24 cellular contexts compared by ENCODE assay signal in genomic region chr19:32469796-32470195, GRCh38.
"Had no signal": no experiment of that assay in that cellular context is flagged by ENCODE, and none has a peak within 500 bp of the region (broad histone marks: within the 10 kb centered on the region; RNA-seq: fewer than 3 reads in every experiment).

No MANE protein-coding gene starts in this region.

- H3K4me3 ChIP-seq: adrenal gland, breast epithelium, colonic mucosa, esophagus muscularis mucosa, hepatocyte, left lung, lung, skin epidermis, transverse colon had no signal

- DNase-seq: activated CD4-positive, alpha-beta T cell treated with anti-CD3 and anti-CD28 coated beads, Interleukin-2, amount 50 U/mL, for 4 hours; activated CD8-positive, alpha-beta memory T cell treated with anti-CD3 and anti-CD28 coated beads for 24 hours; activated CD8-positive, alpha-beta memory T cell treated with anti-CD3 and anti-CD28 coated beads, Interleukin-2, amount 50 U/mL, for 4 hours; activated T-cell treated with anti-CD3 and anti-CD28 coated beads, Interleukin-2, amount 50 U/mL, for 24 hours; adrenal gland; colonic mucosa; foreskin keratinocyte; immature natural killer cell; kidney glomerular epithelial cell; left lung; naive thymus-derived CD8-positive, alpha-beta T cell; right cardiac atrium; stimulated activated CD4-positive, alpha-beta T cell treated with anti-CD3 and anti-CD28 coated beads, Interleukin-15, amount 100 ng/mL, for 24 hours; stimulated activated CD8-positive, alpha-beta memory T cell treated with anti-CD3 and anti-CD28 coated beads, Interleukin-4, amount 100 ng/mL, for 48 hours; stimulated activated naive B cell treated with anti-CD40 and anti-IgM and Interleukin-4, amounts not matched to agents 10 μg/mL and 1 μg/mL and 100 μg/mL, for 72 hours; T-helper 1 cell; transverse colon had no signal

- FAIRE-seq: astrocyte, urothelium cell line had no signal
